In the genomic region with DNA sequence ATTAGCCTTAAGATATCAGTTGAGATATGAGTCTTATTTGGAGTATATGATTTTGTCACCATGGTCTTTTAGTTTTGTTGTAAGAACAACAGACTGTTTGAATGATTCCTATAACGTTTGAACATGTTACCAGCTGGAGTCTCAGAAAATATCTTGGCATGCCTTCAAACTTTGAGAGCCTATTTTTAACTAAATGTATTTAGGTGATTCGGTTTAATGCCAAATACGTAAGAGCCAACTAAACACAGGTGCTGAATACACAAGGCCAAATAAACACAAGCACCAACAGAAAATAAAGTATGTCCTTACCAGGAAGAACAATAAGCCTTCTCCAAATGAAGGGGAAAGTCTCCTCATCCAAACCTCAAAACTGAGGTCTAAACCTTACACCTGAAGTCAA, we compare ENCODE assay signal across 14 cellular contexts. TPM values are rescaled to one million over a fixed set of nuclear protein-coding genes. Genes with fewer than 3 reads are reported as not detected.
DNase-seq lines count a peak whose midpoint lies in the region; ATAC-seq lines count a peak whose summit lies in the region.
"Had no signal": no experiment of that assay in that cellular context is flagged by ENCODE, and none has a peak within 500 bp of the region (broad histone marks: within the 10 kb centered on the region; RNA-seq: fewer than 3 reads in every experiment).

No MANE protein-coding gene starts in this region.

- no peaks in the 10 kb centered on the region for H3K27me3 Mint-ChIP-seq in activated naive CD8-positive, alpha-beta T cell treated with anti-CD3 and anti-CD28 coated beads, Interleukin-2, amount 50 U/mL, for 24 hours
- H3K27me3 Mint-ChIP-seq: B cell; CD4-positive, alpha-beta memory T cell had no signal

- H3K36me3 Mint-ChIP-seq in activated naive CD8-positive, alpha-beta T cell treated with anti-CD3 and anti-CD28 coated beads, Interleukin-2, amount 50 U/mL, for 24 hours (ENCODE audit: low read depth), result peaks cover 68% of the 10 kb centered on the region

- in situ Hi-C loops in G401 (cut with HindIII; ENCODE audit: low sequenced_read_pairs), result no loop called here

- H3K4me3 Mint-ChIP-seq in activated naive CD8-positive, alpha-beta T cell treated with anti-CD3 and anti-CD28 coated beads, Interleukin-2, amount 50 U/mL, for 24 hours, result no peak overlapping the region
- H3K4me3 Mint-ChIP-seq: B cell; CD4-positive, alpha-beta memory T cell; HFFc6 had no signal

- peaks cover 34% of the 10 kb centered on the region for H3K9me3 Mint-ChIP-seq in activated naive CD8-positive, alpha-beta T cell treated with anti-CD3 and anti-CD28 coated beads, Interleukin-2, amount 50 U/mL, for 24 hours

- no peak for ATAC-seq in activated naive CD8-positive, alpha-beta T cell treated with anti-CD3 and anti-CD28 coated beads, Interleukin-2, amount 50 U/mL, for 24 hours

- no peak overlapping the region for H3K27ac Mint-ChIP-seq in activated naive CD8-positive, alpha-beta T cell treated with anti-CD3 and anti-CD28 coated beads, Interleukin-2, amount 50 U/mL, for 24 hours
- H3K27ac Mint-ChIP-seq: B cell, HFFc6 had no signal

- peak; percentile 83 for DNase-seq in G401 (ENCODE audit: low spot score)
- peak; percentile 56 for DNase-seq in NCI-H1105 (lab: John Stamatoyannopoulos, UW)
- peak; percentile 35 for DNase-seq in NCI-H2196 (lab: John Stamatoyannopoulos, UW; ENCODE audit: unreplicated experiment)
- DNase-seq in cerebellar cortex (ENCODE audit: low spot score), result peak; percentile 79
- DNase-seq in NCI-H1092 treated with DMSO at 0.1 percent for 48 hours (lab: John Stamatoyannopoulos, UW), result no peak
- no peak for DNase-seq in activated naive CD8-positive, alpha-beta T cell treated with anti-CD3 and anti-CD28 coated beads, Interleukin-2, amount 50 U/mL, for 24 hours
- no peak for DNase-seq in kidney glomerular epithelial cell (lab: John Stamatoyannopoulos, UW)
- DNase-seq: CD4-positive, alpha-beta memory T cell; COR-L47; DND-41; GF-D8; HCEC 1CT; HFFc6 had no signal

- H3K4me1 Mint-ChIP-seq in activated naive CD8-positive, alpha-beta T cell treated with anti-CD3 and anti-CD28 coated beads, Interleukin-2, amount 50 U/mL, for 24 hours, result peaks cover 2% of the 10 kb centered on the region
- H3K4me1 Mint-ChIP-seq: B cell; CD4-positive, alpha-beta memory T cell had no signal

RNA-seq across cellular contexts. Expression of a gene that starts 48.6 kb away (rescaled TPM):
- total RNA-seq in G401 (2014; rRNA removed; shearing (Covaris generic)), result 7.5 and 15.5 TPM in 2 replicates

Comparison
In these comparisons a context has a peak if more than half of its experiments do, and no peak if none do; other contexts are left out.
1. DNase-seq: peak in G401 (single experiment), NCI-H1105 (single experiment), NCI-H2196 (single experiment) and cerebellar cortex (single experiment); none in NCI-H1092 treated with DMSO at 0.1 percent for 48 hours (single experiment), activated naive CD8-positive, alpha-beta T cell treated with anti-CD3 and anti-CD28 coated beads, Interleukin-2, amount 50 U/mL, for 24 hours (single experiment) and kidney glomerular epithelial cell (single experiment).